8 cellular contexts compared by ENCODE assay signal in the genomic region with DNA sequence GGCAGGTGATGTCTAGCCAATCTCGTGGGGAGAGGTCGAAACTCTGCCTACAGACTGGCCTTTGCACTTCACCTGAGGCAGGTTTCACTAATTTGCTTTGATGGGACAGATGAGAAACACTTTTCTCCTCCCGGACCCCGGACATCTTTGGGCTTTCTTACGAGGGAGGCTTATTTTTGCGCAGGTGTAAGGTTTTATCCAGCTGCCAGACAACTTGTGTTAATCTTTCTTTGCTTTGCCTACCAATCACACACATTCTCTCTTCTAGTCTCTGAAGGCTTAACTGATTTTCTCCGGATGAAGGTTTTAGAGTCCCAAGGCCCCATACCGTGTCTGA. TPM values are rescaled to one million over a fixed set of nuclear protein-coding genes. Genes with fewer than 3 reads are reported as not detected.
DNase-seq lines count a peak whose midpoint lies in the region; TF ChIP-seq lines count a peak whose summit lies in the region.

No MANE protein-coding gene starts in this region.

- H3K9me3 ChIP-seq in mucosa of rectum (ENCODE audit: control insufficient read depth in 2 of 2, low read length in 2 of 2) = no peaks in the 10 kb centered on the region

- no peaks in the 10 kb centered on the region for H3K79me2 ChIP-seq in ACC112 (ENCODE audit: control insufficient read depth, insufficient read depth, low read length, unreplicated experiment)

- no peak for DNase-seq in HFF-Myc (ENCODE audit: extremely low read depth, low read depth)
- DNase-seq in NCI-H345 treated with DMSO at 0.1 percent for 48 hours (lab: John Stamatoyannopoulos, UW; ENCODE audit: unreplicated experiment) = no peak
- no peak for DNase-seq in NCI-H748 (lab: John Stamatoyannopoulos, UW; ENCODE audit: unreplicated experiment)
- DNase-seq in NCI-H526 treated with DMSO at 0.1 percent for 48 hours (lab: John Stamatoyannopoulos, UW) = no peak
- DNase-seq in NCI-H1092 (lab: John Stamatoyannopoulos, UW) = no peak

- peaks cover 46% of the 10 kb centered on the region for H3K27me3 Mint-ChIP-seq in brain

- peak overlapping the region in 3 of 5 experiments; percentile 31 to 65 (median 44) for H3K27ac Mint-ChIP-seq in brain

- H3K4me1 ChIP-seq in ACC112 (ENCODE audit: control insufficient read depth, insufficient read depth, low read length, unreplicated experiment) (no peaks in the 10 kb centered on the region), mucosa of rectum (ENCODE audit: control insufficient read depth in 2 of 2, insufficient read depth in 2 of 2, low read length in 2 of 2) (peaks cover 0 to 2% of the 10 kb centered on the region in 2 donors)

- H2AFZ ChIP-seq in ACC112 (ENCODE audit: low read length, unreplicated experiment) = peak overlapping the region; percentile 88

- H3K36me3 Mint-ChIP-seq in brain = no peaks in the 10 kb centered on the region

- H3K27ac ChIP-seq in ACC112 (ENCODE audit: low read depth, low read length) (no peak overlapping the region), mucosa of rectum (ENCODE audit: low read depth in 2 of 2, low read length in 2 of 2) (peak overlapping the region; percentile 73 to 78)

- no peak for TF ChIP-seq CTCF in HFF-Myc (IDR thresholded peaks at IDR 0.05; ENCODE audit: low read depth, low read length, missing control alignments)
- no peak for TF ChIP-seq CTCF in brain (conservative IDR thresholded peaks at IDR 0.05)

- H3K9me3 Mint-ChIP-seq in brain = peaks cover 0 to 2% (median 0%) of the 10 kb centered on the region in 5 experiments

- peaks cover 25% of the 10 kb centered on the region for H3K4me1 Mint-ChIP-seq in brain

- H3K9ac ChIP-seq in mucosa of rectum (ENCODE audit: low read depth in 1 of 2, low read length in 2 of 2) = peak overlapping the region in 1 of 2 donors; percentile 52

- peak overlapping the region; percentile 73 to 91 (median 89) for H3K4me3 Mint-ChIP-seq in brain

- H3K36me3 ChIP-seq in ACC112 (ENCODE audit: insufficient read depth, low read length) (no peaks in the 10 kb centered on the region), mucosa of rectum (ENCODE audit: control insufficient read depth in 2 of 2, insufficient read depth in 2 of 2, low read length in 2 of 2) (no peaks in the 10 kb centered on the region)

- H3K4me3 ChIP-seq in ACC112 (ENCODE audit: low read depth, low read length) = peak overlapping the region; percentile 78
- H3K4me3 ChIP-seq in HFF-Myc (replicated peaks; ENCODE audit: low read depth, low read length) = peak overlapping the region; percentile 54
- H3K4me3 ChIP-seq in mucosa of rectum (ENCODE audit: low read length in 2 of 2) = peak overlapping the region; percentile 66 to 68

- no peaks in the 10 kb centered on the region for H3K27me3 ChIP-seq in ACC112 (ENCODE audit: insufficient read depth, low read length)
- H3K27me3 ChIP-seq in mucosa of rectum (ENCODE audit: control insufficient read depth in 2 of 2, insufficient read depth in 2 of 2, low read length in 2 of 2) = no peaks in the 10 kb centered on the region

RNA-seq across cellular contexts. Expression of gene EMB, which starts 0.4 kb away (rescaled TPM):
- polyA plus RNA-seq in brain (ENCODE audit: insufficient read depth, low read depth, low replicate concordance) = 0.46 TPM
